In the genomic region with DNA sequence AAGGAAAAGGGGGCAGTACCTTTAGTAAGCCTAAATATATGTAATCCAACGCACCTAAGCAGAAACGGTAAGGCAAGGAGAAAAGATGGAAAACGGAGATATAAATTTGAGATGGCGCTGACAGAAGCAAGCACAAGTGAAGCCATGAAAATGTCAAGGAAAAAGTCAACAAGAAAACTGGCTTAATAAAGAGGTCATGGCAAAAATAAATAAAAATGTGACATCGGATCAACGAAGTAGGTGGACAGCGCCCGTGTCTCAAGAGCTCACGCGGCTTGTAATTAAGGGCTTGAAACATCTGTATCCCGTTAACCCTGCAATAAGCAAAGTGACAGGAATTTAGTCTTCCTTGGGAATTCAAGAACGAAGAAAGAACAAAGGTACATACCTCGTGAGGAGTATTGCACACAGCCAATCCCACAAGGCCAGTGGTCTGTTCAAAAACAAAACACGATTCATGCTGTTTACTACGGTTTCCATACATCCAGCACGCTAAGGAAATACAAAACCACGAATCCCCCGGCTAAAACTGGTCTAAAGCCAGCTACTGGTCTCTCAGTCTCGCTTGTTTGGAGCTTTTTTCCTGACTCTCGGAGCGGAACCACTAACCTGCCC, we compare ENCODE assay signal across 8 cellular contexts. TPM values are rescaled to one million over a fixed set of nuclear protein-coding genes. Genes with fewer than 3 reads are reported as not detected.
A peak's percentile ranks its signal among the peaks of the same experiment; 100 is the strongest.
DNase-seq lines count a peak whose midpoint lies in the region; ATAC-seq, FAIRE-seq and TF ChIP-seq lines count a peak whose summit lies in the region.

No MANE protein-coding gene starts in this region.

- ATAC-seq in HG02588 (IDR thresholded peaks at IDR 0.05; ENCODE audit: unreplicated experiment) (peak; percentile 29), SK-N-SH treated with all-trans-retinoic acid at 6 μM for 48 hours (peak; percentile 24), thoracic aorta (ENCODE audit: insufficient number of reproducible peaks, low FRiP score, low read depth) (no peak)

- no peak for TF ChIP-seq POLR2A in H54 (IDR thresholded peaks at IDR 0.05; ENCODE audit: low read depth, low read length)

- no peak for FAIRE-seq in H54 (lab: Jason Lieb, UNC)

- H3K27me3 ChIP-seq in iPS-15b (ENCODE audit: control insufficient read depth, insufficient read depth, low read length) (no peaks in the 10 kb centered on the region), thoracic aorta (replicated peaks; ENCODE audit: insufficient read depth) (no peaks in the 10 kb centered on the region)

- DNase-seq in COLO829 (ENCODE audit: low spot score): peak; percentile 43
- no peak for DNase-seq in thoracic aorta (ENCODE audit: low spot score)
- DNase-seq in H54 (ENCODE audit: insufficient read length, low spot score): no peak
- no peak for DNase-seq in retina
- DNase-seq in activated naive CD4-positive, alpha-beta T cell treated with anti-CD3 and anti-CD28 coated beads, Interleukin-2, amount 50 U/mL, for 16 hours: no peak

- H3K4me1 ChIP-seq in iPS-15b (ENCODE audit: control insufficient read depth, insufficient read depth, low read length): no peaks in the 10 kb centered on the region
- peaks cover 4 to 36% of the 10 kb centered on the region in 2 donors for H3K4me1 ChIP-seq in thoracic aorta (ENCODE audit: control insufficient read depth in 1 of 2, low read depth in 2 of 2)

- peak overlapping the region; percentile 76 to 81 for H3K27ac ChIP-seq in thoracic aorta

- H3K4me3 ChIP-seq in iPS-15b (ENCODE audit: low read depth, low read length) (peak overlapping the region; percentile 96), thoracic aorta (peak overlapping the region; percentile 89)

- H3K9ac ChIP-seq in iPS-15b (ENCODE audit: low read depth, low read length): peak overlapping the region; percentile 68

- H3K36me3 ChIP-seq in iPS-15b (ENCODE audit: control insufficient read depth, insufficient read depth, low read length): no peaks in the 10 kb centered on the region
- H3K36me3 ChIP-seq in thoracic aorta: peaks cover 8% of the 10 kb centered on the region

- TF ChIP-seq CTCF in thoracic aorta (IDR thresholded peaks at IDR 0.05): no peak

- H3K9me3 ChIP-seq in iPS-15b (ENCODE audit: control insufficient read depth, insufficient read depth, low read length) (no peaks in the 10 kb centered on the region), thoracic aorta (no peaks in the 10 kb centered on the region)

TF ChIP-seq in SK-N-SH treated with all-trans-retinoic acid at 6 μM for 48 hours, 23 proteins besides CTCF, POLR2A, EP300 and RAD21:
- TF ChIP-seq BACH2 (CRISPR knock-in tag; IDR thresholded peaks at IDR 0.05; ENCODE audit: borderline replicate concordance): 0 out of 2 replicates have a peak, but pooled peaks have one; percentile 43
- TF ChIP-seq TOX (CRISPR knock-in tag; IDR thresholded peaks at IDR 0.05; ENCODE audit: borderline replicate concordance): no peak

RNA-seq across cellular contexts. Expression of gene NDUFA5, which starts 0.5 kb away (rescaled TPM):
- 10 to 100 TPM; 23.8 to 55.0 TPM for total RNA-seq in thoracic aorta

RNA-seq across cellular contexts. Expression of gene IQUB, which starts 22.7 kb away (rescaled TPM):
- total RNA-seq in thoracic aorta: 1 to 10 TPM in 1 of 2 donors, under 1 TPM in 1; 0.21 to 1.4 TPM

RNA-seq across cellular contexts. Expression of gene ASB15, which starts 44.5 kb away (rescaled TPM):
- total RNA-seq in thoracic aorta: not detected
